1 cellular context compared by ENCODE assay signal in genomic region chr1:151056149-151056548, GRCh38.
TF ChIP-seq lines count a peak whose summit lies in the region.

No MANE protein-coding gene starts in this region.

TF ChIP-seq in endothelial cell of umbilical vein, 7 proteins besides CTCF, POLR2A, EP300 and RAD21:
- TF ChIP-seq MYC (IDR thresholded peaks at IDR 0.05; ENCODE audit: low read depth, low read length) (no peak), GATA2 (IDR thresholded peaks at IDR 0.05; ENCODE audit: insufficient read depth, insufficient read length, low read depth, low read length) (no peak), EZH2 (IDR thresholded peaks at IDR 0.05; ENCODE audit: borderline replicate concordance, low read depth, low read length, severe bottlenecking) (no peak), JUN (IDR thresholded peaks at IDR 0.05; ENCODE audit: borderline replicate concordance, insufficient read depth, insufficient read length, low read depth) (no peak), POLR2AphosphoS5 (IDR thresholded peaks at IDR 0.05; ENCODE audit: insufficient read depth, low read depth, low read length) (no peak), FOS (IDR thresholded peaks at IDR 0.05; ENCODE audit: borderline replicate concordance, insufficient read depth, low read length) (no peak)
- TF ChIP-seq, protein P1, sequence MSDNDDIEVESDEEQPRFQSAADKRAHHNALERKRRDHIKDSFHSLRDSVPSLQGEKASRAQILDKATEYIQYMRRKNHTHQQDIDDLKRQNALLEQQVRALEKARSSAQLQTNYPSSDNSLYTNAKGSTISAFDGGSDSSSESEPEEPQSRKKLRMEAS (IDR thresholded peaks at IDR 0.05; ENCODE audit: insufficient read depth, insufficient read length): no peak
